16 cellular contexts compared by ENCODE assay signal in the genomic region with DNA sequence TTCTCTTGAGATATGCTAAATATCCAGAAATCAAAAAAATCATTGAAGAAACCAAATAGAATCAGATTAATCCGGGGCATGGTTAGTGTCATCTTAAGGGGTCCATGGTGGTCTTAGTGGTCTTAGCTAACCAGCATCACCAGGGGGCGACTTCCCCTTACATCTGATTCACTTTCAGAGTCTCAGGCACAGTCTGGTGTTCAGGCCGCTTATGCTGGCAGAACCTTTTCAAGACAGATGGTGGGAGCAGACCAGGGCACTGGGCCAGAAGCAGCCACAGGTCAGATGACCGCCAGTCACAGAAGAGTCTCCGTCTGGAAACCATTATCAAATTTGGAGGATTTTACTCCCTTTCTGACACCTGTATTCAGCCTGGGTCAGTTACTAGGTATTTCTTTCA.
A peak's percentile ranks its signal among the peaks of the same experiment; 100 is the strongest.
DNase-seq lines count a peak whose midpoint lies in the region; ATAC-seq, FAIRE-seq and TF ChIP-seq lines count a peak whose summit lies in the region.
"Had no signal": no experiment of that assay in that cellular context is flagged by ENCODE, and none has a peak within 500 bp of the region (broad histone marks: within the 10 kb centered on the region; RNA-seq: fewer than 3 reads in every experiment).

No MANE protein-coding gene starts in this region.

- H3K4me1 ChIP-seq in SJCRH30 (no peaks in the 10 kb centered on the region), tibial artery (no peaks in the 10 kb centered on the region), spleen (no peaks in the 10 kb centered on the region)
- H3K4me1 ChIP-seq: upper lobe of right lung had no signal

- ATAC-seq in HG03432 (IDR thresholded peaks at IDR 0.05; ENCODE audit: unreplicated experiment) (peak; percentile 40), GM21367 (IDR thresholded peaks at IDR 0.05; ENCODE audit: unreplicated experiment) (no peak)
- no peak for ATAC-seq in activated CD4-positive, CD25-positive, alpha-beta regulatory T cell treated with anti-CD3 and anti-CD28 coated beads, Interleukin-2, amount 50 U/mL, for 24 hours
- ATAC-seq: Panc1, upper lobe of right lung had no signal

- no peak for TF ChIP-seq POLR2A in spleen (IDR thresholded peaks at IDR 0.05)

- DNase-seq in D721Med (ENCODE audit: insufficient read length, low spot score), result no peak
- peak; percentile 15 to 31 for DNase-seq in SJCRH30
- peak; percentile 7 for DNase-seq in iPS DF 19.7 (ENCODE audit: low read depth, low spot score)
- DNase-seq in tibial artery, result no peak
- DNase-seq in spleen, result no peak
- DNase-seq: activated CD4-positive, alpha-beta memory T cell treated with anti-CD3 and anti-CD28 coated beads, Interleukin-2, amount 10 ng/mL, durations not matched to agents 7 days and 5 days; foreskin fibroblast; GM23248; stimulated activated CD4-positive, alpha-beta T cell treated with anti-CD3 and anti-CD28 coated beads, Interleukin-2, amount 100 ng/mL, for 24 hours; T-helper 9 cell; upper lobe of right lung had no signal

- H3K27me3 ChIP-seq in SJCRH30 (no peaks in the 10 kb centered on the region), tibial artery (no peaks in the 10 kb centered on the region), spleen (replicated peaks in 1 of 7) (no peaks in the 10 kb centered on the region)

- WGBS in spleen, 5 donors, result 72 to 86% (median 75%) methylated on average over 5 of the region's 5 CpGs

- TF ChIP-seq CTCF in D721Med (IDR thresholded peaks at IDR 0.05; ENCODE audit: insufficient read depth, missing control alignments) (peak; percentile 31), tibial artery (IDR thresholded peaks at IDR 0.05) (no peak), spleen (IDR thresholded peaks at IDR 0.05 in 8 of 11, conservative IDR thresholded peaks at IDR 0.05 in 3 of 11) (no peak)

- H3K9me3 ChIP-seq in SJCRH30 (replicated peaks), result no peaks in the 10 kb centered on the region
- no peaks in the 10 kb centered on the region for H3K9me3 ChIP-seq in tibial artery
- no peaks in the 10 kb centered on the region for H3K9me3 ChIP-seq in spleen
- H3K9me3 ChIP-seq: upper lobe of right lung had no signal

- intact Hi-C loops in tibial artery (cut with DNase I; ENCODE audit: low total_unique reads) (no loop called here), spleen (cut with DNase I; ENCODE audit: low total_unique reads) (no loop called here)

- H3K27ac ChIP-seq in SJCRH30 (no peak overlapping the region), tibial artery (no peak overlapping the region), spleen (no peak overlapping the region)
- H3K27ac ChIP-seq: GM23248, upper lobe of right lung had no signal

- no peak for FAIRE-seq in D721Med (lab: Jason Lieb, UNC)
- FAIRE-seq: astrocyte had no signal

- H3K4me3 ChIP-seq in SJCRH30 (no peak overlapping the region), tibial artery (no peak overlapping the region), spleen (no peak overlapping the region)
- H3K4me3 ChIP-seq: GM23248, upper lobe of right lung had no signal

- no peaks in the 10 kb centered on the region for H3K36me3 ChIP-seq in SJCRH30
- H3K36me3 ChIP-seq in tibial artery, result no peaks in the 10 kb centered on the region
- H3K36me3 ChIP-seq in spleen, result no peaks in the 10 kb centered on the region
- H3K36me3 ChIP-seq: upper lobe of right lung had no signal

Comparison
In these comparisons a context has a peak if more than half of its experiments do, and no peak if none do; other contexts are left out.
1. DNase-seq: peak in SJCRH30 (2 of 2) and iPS DF 19.7 (single experiment); none in D721Med (single experiment), tibial artery (0 of 2) and spleen (single experiment).